ENCODE assay signal across 8 cellular contexts in genomic region chr4:74623041-74623440, GRCh38.
DNase-seq lines count a peak whose midpoint lies in the region; ATAC-seq and TF ChIP-seq lines count a peak whose summit lies in the region.

No MANE protein-coding gene starts in this region.

- TF ChIP-seq RAD21 in neural cell (conservative IDR thresholded peaks at IDR 0.05) = peak; percentile 74

- H3K9ac ChIP-seq in neural cell (ENCODE audit: low read length) = no peak overlapping the region

- H3K27me3 ChIP-seq in BE2C = no peaks in the 10 kb centered on the region
- no peaks in the 10 kb centered on the region for H3K27me3 ChIP-seq in neural cell (ENCODE audit: insufficient read depth, low read depth, low read length)

- H3K4me3 ChIP-seq in BE2C (ENCODE audit: low read depth, low read length) (no peak overlapping the region), neural cell (ENCODE audit: low read length) (no peak overlapping the region)

- no peaks in the 10 kb centered on the region for H3F3A ChIP-seq in neural cell (ENCODE audit: insufficient read depth, low read length, poor library complexity, severe bottlenecking)

- no peaks in the 10 kb centered on the region for H3K36me3 ChIP-seq in BE2C
- H3K36me3 ChIP-seq in neural cell (ENCODE audit: insufficient read depth, low read length) = no peaks in the 10 kb centered on the region

- no peak overlapping the region for H3K4me2 ChIP-seq in neural cell (ENCODE audit: low read length)

- no peaks in the 10 kb centered on the region for H3K9me2 ChIP-seq in neural cell (ENCODE audit: insufficient read depth, low read length)

- H3K9me3 ChIP-seq in BE2C = no peaks in the 10 kb centered on the region
- H3K9me3 ChIP-seq in neural cell (ENCODE audit: low read length) = no peaks in the 10 kb centered on the region

- H3K4me1 ChIP-seq in BE2C = no peaks in the 10 kb centered on the region

- TF ChIP-seq EP300 in neural cell (conservative IDR thresholded peaks at IDR 0.05; ENCODE audit: poor library complexity, severe bottlenecking) = peak; percentile 17

- no peaks in the 10 kb centered on the region for H4K20me1 ChIP-seq in neural cell (ENCODE audit: insufficient read depth)

- no peak overlapping the region for H2AFZ ChIP-seq in neural cell (ENCODE audit: low read depth, low read length)

- no peaks in the 10 kb centered on the region for H3K79me2 ChIP-seq in neural cell (replicated peaks; ENCODE audit: insufficient read depth, low read length)

- DNase-seq in BE2C = peak; percentile 9
- peak; percentile 65 for DNase-seq in NOMO-1 treated with DMSO at 0.1 percent for 48 hours (lab: John Stamatoyannopoulos, UW; ENCODE audit: unreplicated experiment)
- DNase-seq in dermis blood vessel endothelial cell = peak; percentile 89
- no peak for DNase-seq in stimulated activated CD4-positive, alpha-beta T cell treated with anti-CD3 and anti-CD28 coated beads, Interleukin-1b, Interleukin-23, amount 100 ng/mL, for 48 hours
- no peak for DNase-seq in activated naive CD4-positive, alpha-beta T cell treated with Interleukin-2 at 50 U/mL for 16 hours

- TF ChIP-seq CTCF in BE2C (IDR thresholded peaks at IDR 0.05; ENCODE audit: low read depth, low read length) (peak; percentile 51), neural cell (IDR thresholded peaks at IDR 0.05; ENCODE audit: poor library complexity, severe bottlenecking) (peak; percentile 71)

- ATAC-seq in GM18517 (IDR thresholded peaks at IDR 0.05; ENCODE audit: unreplicated experiment) = peak; percentile 91
- ATAC-seq in HG03039 (IDR thresholded peaks at IDR 0.05; ENCODE audit: unreplicated experiment) = peak; percentile 65

- no peak overlapping the region for H3K27ac ChIP-seq in neural cell (ENCODE audit: low read length)

TF ChIP-seq in neural cell, 6 proteins besides CTCF, POLR2A, EP300 and RAD21:
- peak; percentile 75 for TF ChIP-seq SMC3 (conservative IDR thresholded peaks at IDR 0.05; ENCODE audit: poor library complexity)
- no peak for TF ChIP-seq TAF1 (IDR thresholded peaks at IDR 0.05; ENCODE audit: low read depth)

Comparison
In these comparisons a context has a peak if more than half of its experiments do, and no peak if none do; other contexts are left out.
1. DNase-seq: peak in BE2C (single experiment), NOMO-1 treated with DMSO at 0.1 percent for 48 hours (single experiment) and dermis blood vessel endothelial cell (single experiment); none in stimulated activated CD4-positive, alpha-beta T cell treated with anti-CD3 and anti-CD28 coated beads, Interleukin-1b, Interleukin-23, amount 100 ng/mL, for 48 hours (single experiment) and activated naive CD4-positive, alpha-beta T cell treated with Interleukin-2 at 50 U/mL for 16 hours (single experiment).